In genomic region chr19:11061951-11062350, GRCh38 we compare ENCODE assay signal across 21 cellular contexts.
"Had no signal": no experiment of that assay in that cellular context is flagged by ENCODE, and none has a peak within 500 bp of the region (broad histone marks: within the 10 kb centered on the region; RNA-seq: fewer than 3 reads in every experiment).

No MANE protein-coding gene starts in this region.

- H3K36me3 ChIP-seq: neural progenitor cell had no signal

- H3K4me1 Mint-ChIP-seq: activated CD4-positive, alpha-beta T cell treated with anti-CD3 and anti-CD28 coated beads, Interleukin-2, amount 10 ng/mL, durations not matched to agents 24 days and 14 days; activated naive CD8-positive, alpha-beta T cell treated with anti-CD3 and anti-CD28 coated beads, Interleukin-2, amount 10 ng/mL, durations not matched to agents 7 days and 5 days; brain; memory B cell; stimulated activated effector memory CD8-positive, alpha-beta T cell treated with anti-CD3 and anti-CD28 coated beads, Interleukin-12 subunit alpha, Interleukin-12 subunit beta, amount 100 ng/mL, for 72 hours had no signal

- H3K9me3 Mint-ChIP-seq: activated CD4-positive, alpha-beta T cell treated with anti-CD3 and anti-CD28 coated beads, Interleukin-2, amount 10 ng/mL, durations not matched to agents 24 days and 14 days; activated naive CD8-positive, alpha-beta T cell treated with anti-CD3 and anti-CD28 coated beads, Interleukin-2, amount 10 ng/mL, durations not matched to agents 7 days and 5 days; activated T-cell treated with anti-CD3 and anti-CD28 coated beads, Interleukin-2, amount 50 U/mL, for 24 hours; activated T-helper 2 cell treated with anti-CD3 and anti-CD28 coated beads, Interferon-gamma antibody, Interleukin-2, Interleukin-4, amounts not matched to agents 10 μg/mL and 5 μg/mL and 100 μg/mL, durations not matched to agents 14 hours and 24 hours and 36 hours; brain; memory B cell; naive B cell; neural progenitor cell; stimulated activated effector memory CD8-positive, alpha-beta T cell treated with anti-CD3 and anti-CD28 coated beads, Interleukin-12 subunit alpha, Interleukin-12 subunit beta, amount 100 ng/mL, for 72 hours had no signal

- H3K4me1 ChIP-seq: neural progenitor cell had no signal

- H3K27ac Mint-ChIP-seq: activated CD4-positive, alpha-beta T cell treated with anti-CD3 and anti-CD28 coated beads, Interleukin-2, amount 10 ng/mL, durations not matched to agents 24 days and 14 days; activated naive CD8-positive, alpha-beta T cell treated with anti-CD3 and anti-CD28 coated beads, Interleukin-2, amount 10 ng/mL, durations not matched to agents 7 days and 5 days; activated T-cell treated with anti-CD3 and anti-CD28 coated beads, Interleukin-2, amount 50 U/mL, for 24 hours; activated T-helper 2 cell treated with anti-CD3 and anti-CD28 coated beads, Interferon-gamma antibody, Interleukin-2, Interleukin-4, amounts not matched to agents 10 μg/mL and 5 μg/mL and 100 μg/mL, durations not matched to agents 14 hours and 24 hours and 36 hours; memory B cell; neural progenitor cell; stimulated activated effector memory CD8-positive, alpha-beta T cell treated with anti-CD3 and anti-CD28 coated beads, Interleukin-12 subunit alpha, Interleukin-12 subunit beta, amount 100 ng/mL, for 72 hours had no signal

- DNase-seq: activated CD4-positive, alpha-beta T cell treated with anti-CD3 and anti-CD28 coated beads, Interleukin-2, amount 10 ng/mL, durations not matched to agents 24 days and 14 days; activated CD4-positive, CD25-positive, alpha-beta regulatory T cell; activated CD8-positive, alpha-beta T cell treated with anti-CD3 and anti-CD28 coated beads, Interleukin-2, amount 10 ng/mL, durations not matched to agents 7 days and 5 days; activated naive CD4-positive, alpha-beta T cell treated with Interleukin-2 at 50 U/mL for 16 hours; activated naive CD8-positive, alpha-beta T cell treated with anti-CD3 and anti-CD28 coated beads, Interleukin-2, amount 10 ng/mL, durations not matched to agents 7 days and 5 days; activated T-cell treated with anti-CD3 and anti-CD28 coated beads, Interleukin-2, amount 50 U/mL, for 24 hours; head of caudate nucleus; left ventricle myocardium superior; naive B cell; right lobe of liver; stimulated activated CD4-positive, alpha-beta T cell treated with anti-CD3 and anti-CD28 coated beads, Interleukin-4, amount 100 ng/mL, for 24 hours; T-helper 1 cell; T-helper 9 cell had no signal

- H2AFZ ChIP-seq: neural progenitor cell had no signal

- H3K27me3 ChIP-seq: neural progenitor cell, right lobe of liver had no signal

- H3K4me3 Mint-ChIP-seq: activated CD4-positive, alpha-beta T cell treated with anti-CD3 and anti-CD28 coated beads, Interleukin-2, amount 10 ng/mL, durations not matched to agents 24 days and 14 days; activated CD8-positive, alpha-beta T cell treated with anti-CD3 and anti-CD28 coated beads, Interleukin-2, amount 10 ng/mL, durations not matched to agents 7 days and 5 days; activated naive CD8-positive, alpha-beta T cell treated with anti-CD3 and anti-CD28 coated beads, Interleukin-2, amount 10 ng/mL, durations not matched to agents 7 days and 5 days; activated T-cell treated with anti-CD3 and anti-CD28 coated beads, Interleukin-2, amount 50 U/mL, for 24 hours; brain; memory B cell; naive B cell; neural progenitor cell; stimulated activated effector memory CD8-positive, alpha-beta T cell treated with anti-CD3 and anti-CD28 coated beads, Interleukin-12 subunit alpha, Interleukin-12 subunit beta, amount 100 ng/mL, for 72 hours had no signal

- H3K27ac ChIP-seq: neural progenitor cell, right lobe of liver, thoracic aorta had no signal

- H3K9ac ChIP-seq: neural progenitor cell had no signal

- ATAC-seq: activated CD8-positive, alpha-beta T cell treated with anti-CD3 and anti-CD28 coated beads, Interleukin-2, amount 10 ng/mL, durations not matched to agents 7 days and 5 days; esophagus mucosa; left ventricle myocardium superior; right lobe of liver; stimulated activated effector memory CD8-positive, alpha-beta T cell treated with anti-CD3 and anti-CD28 coated beads, Interleukin-12 subunit alpha, Interleukin-12 subunit beta, amount 100 ng/mL, for 72 hours had no signal

- H3K4me3 ChIP-seq: coronary artery, neural progenitor cell, right lobe of liver, thoracic aorta had no signal

- H3K27me3 Mint-ChIP-seq: activated CD4-positive, alpha-beta T cell treated with anti-CD3 and anti-CD28 coated beads, Interleukin-2, amount 10 ng/mL, durations not matched to agents 24 days and 14 days; activated naive CD8-positive, alpha-beta T cell treated with anti-CD3 and anti-CD28 coated beads, Interleukin-2, amount 10 ng/mL, durations not matched to agents 7 days and 5 days; activated T-cell treated with anti-CD3 and anti-CD28 coated beads, Interleukin-2, amount 50 U/mL, for 24 hours; memory B cell; naive B cell had no signal

- H3K9me3 ChIP-seq: right lobe of liver, thoracic aorta had no signal

- H3K4me2 ChIP-seq: neural progenitor cell had no signal
